22 cellular contexts compared by ENCODE assay signal in genomic region chr11:64057890-64058289, GRCh38. TPM values are rescaled to one million over a fixed set of nuclear protein-coding genes. Genes with fewer than 3 reads are reported as not detected.
A peak's percentile ranks its signal among the peaks of the same experiment; 100 is the strongest.
DNase-seq lines count a peak whose midpoint lies in the region; ATAC-seq and TF ChIP-seq lines count a peak whose summit lies in the region.
"Had no signal": no experiment of that assay in that cellular context is flagged by ENCODE, and none has a peak within 500 bp of the region (broad histone marks: within the 10 kb centered on the region; RNA-seq: fewer than 3 reads in every experiment).

No MANE protein-coding gene starts in this region.

- no peak for TF ChIP-seq EP300 in sigmoid colon (IDR thresholded peaks at IDR 0.05)

- H3K4me3 ChIP-seq in left ventricle myocardium inferior (no peak overlapping the region), sigmoid colon (no peak overlapping the region), mucosa of descending colon (no peak overlapping the region)
- H3K4me3 ChIP-seq: GM12878, GM23248, SK-N-MC had no signal

- POLR2A ChIA-PET in GM10248 (lab: Yijun Ruan, JAX) = no interaction called here

- H3K36me3 ChIP-seq in left ventricle myocardium inferior = no peaks in the 10 kb centered on the region
- H3K36me3 ChIP-seq in sigmoid colon = no peaks in the 10 kb centered on the region
- no peaks in the 10 kb centered on the region for H3K36me3 ChIP-seq in mucosa of descending colon (ENCODE audit: low read depth)
- H3K36me3 ChIP-seq: BE2C had no signal

- intact Hi-C loops in left ventricle myocardium inferior (cut with micrococcal nuclease) (no loop called here), Right ventricle myocardium inferior (cut with DNase I) (no loop called here), sigmoid colon (cut with DNase I) (no loop called here), mucosa of descending colon (cut with DNase I, micrococcal nuclease) (no loop called here)

- peaks cover 22% of the 10 kb centered on the region for H3K27me3 ChIP-seq in left ventricle myocardium inferior (ENCODE audit: low read depth)
- no peaks in the 10 kb centered on the region for H3K27me3 ChIP-seq in sigmoid colon
- H3K27me3 ChIP-seq: BE2C had no signal

- 95 to 96% methylated on average over 10 of the region's 10 CpGs for WGBS in sigmoid colon, 2 donors

- CTCF ChIA-PET in GM10248 (lab: Yijun Ruan, JAX) = no interaction called here

- TF ChIP-seq CTCF in left ventricle myocardium inferior (IDR thresholded peaks at IDR 0.05; ENCODE audit: borderline replicate concordance) = no peak
- TF ChIP-seq CTCF in sigmoid colon (IDR thresholded peaks at IDR 0.05) = no peak
- no peak for TF ChIP-seq CTCF in GM10248 (IDR thresholded peaks at IDR 0.05; ENCODE audit: control extremely low read depth, extremely low read depth, low read depth, missing control alignments)
- no peak for TF ChIP-seq CTCF in mucosa of descending colon (IDR thresholded peaks at IDR 0.05)

- DNase-seq in left ventricle myocardium inferior = no peak
- no peak for DNase-seq in Right ventricle myocardium inferior (ENCODE audit: missing footprints)
- peak; percentile 38 for DNase-seq in NCI-H1694 (lab: John Stamatoyannopoulos, UW)
- DNase-seq in caudate nucleus (lab: John Stamatoyannopoulos, UW) = peak in 9 of 61 donors; percentile 17 to 59 (median 38)
- DNase-seq in sigmoid colon = no peak
- DNase-seq in GM10248 (ENCODE audit: extremely low spot score) = no peak
- DNase-seq in mucosa of descending colon = no peak
- DNase-seq in NCI-H2107 treated with DMSO at 0.1 percent for 48 hours (lab: John Stamatoyannopoulos, UW; ENCODE audit: unreplicated experiment) = no peak
- DNase-seq: DMS79, GM23248, H9, KG1, NCI-H1436, NCI-H2171, NCI-H345, NCI-H526, SHP77 had no signal

- TF ChIP-seq POLR2A in sigmoid colon (IDR thresholded peaks at IDR 0.05) = no peak

- H3K9me3 ChIP-seq in left ventricle myocardium inferior (replicated peaks) = no peaks in the 10 kb centered on the region
- no peaks in the 10 kb centered on the region for H3K9me3 ChIP-seq in sigmoid colon
- H3K9me3 ChIP-seq in mucosa of descending colon = no peaks in the 10 kb centered on the region
- H3K9me3 ChIP-seq: BE2C had no signal

- H3K27ac ChIP-seq in left ventricle myocardium inferior (replicated peaks) (peak overlapping the region; percentile 54), caudate nucleus (ENCODE audit: low read depth, low read length) (peak overlapping the region; percentile 61), sigmoid colon (peak overlapping the region in 3 of 4 donors; percentile 10 to 76 (median 59))
- H3K27ac ChIP-seq: GM23248, HL-60, SK-N-MC had no signal

- H3K4me1 ChIP-seq in left ventricle myocardium inferior (peaks cover 68% of the 10 kb centered on the region), sigmoid colon (peaks cover 0 to 71% (median 45%) of the 10 kb centered on the region in 4 donors), mucosa of descending colon (ENCODE audit: low read depth) (no peaks in the 10 kb centered on the region)

- no peak for ATAC-seq in Right ventricle myocardium inferior
- ATAC-seq in mucosa of descending colon = no peak
- ATAC-seq: GM12878, HepG2 had no signal

RNA-seq across cellular contexts. Expression of gene FLRT1, which starts 22.2 kb away (rescaled TPM):
- total RNA-seq in left ventricle myocardium inferior (0.44 TPM), Right ventricle myocardium inferior (0.57 TPM), sigmoid colon (1 to 10 TPM in 3 of 4 donors, under 1 TPM in 1; 0.99 to 6.9 (median 3.1) TPM), mucosa of descending colon (1 to 10 TPM in 1 of 3 donors, under 1 TPM in 2; 0.31 to 8.9 (median 0.38) TPM)
- under 1 TPM in 1 of 3 donors, not detected in 2; 0.66 TPM for polyA plus RNA-seq in sigmoid colon
- total RNA-seq: GM12878 had no signal
